Comparison of ENCODE assay signal across 8 cellular contexts in the genomic region with DNA sequence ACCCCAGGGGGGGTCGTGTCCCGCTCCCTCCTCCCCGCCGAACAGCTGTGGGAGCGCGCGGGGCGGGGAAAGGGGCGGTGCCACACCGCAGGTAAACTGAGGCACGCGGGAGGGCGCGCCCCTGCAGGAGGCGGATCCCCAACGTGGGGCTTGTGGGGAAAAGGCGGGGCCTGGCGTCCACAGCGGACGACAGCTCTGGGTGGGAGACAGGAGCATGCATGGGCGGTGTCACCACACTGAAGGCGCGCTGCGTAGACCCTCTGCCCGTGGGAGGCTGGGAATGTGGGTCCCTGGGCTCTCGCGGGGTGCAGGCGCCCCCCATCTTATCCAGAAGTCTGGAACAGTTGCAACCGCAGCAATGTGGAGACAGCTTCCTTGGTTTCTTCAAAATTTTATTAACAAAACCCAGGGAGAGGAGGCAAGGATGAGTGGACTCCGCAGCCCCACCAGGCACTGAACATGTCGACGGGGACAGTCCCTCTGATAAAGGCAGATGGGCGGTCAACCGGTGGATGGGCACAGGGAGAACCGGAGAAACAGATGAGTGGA.
DNase-seq lines count a peak whose midpoint lies in the region; ATAC-seq lines count a peak whose summit lies in the region.

No MANE protein-coding gene starts in this region.

- peak overlapping the region; percentile 99 for H3K4me3 ChIP-seq in iPS-18a (ENCODE audit: low read length)

- H3K27ac Mint-ChIP-seq in activated naive CD8-positive, alpha-beta T cell = peak overlapping the region; percentile 96
- peak overlapping the region; percentile 94 to 98 for H3K27ac Mint-ChIP-seq in stimulated activated naive CD8-positive, alpha-beta T cell treated with anti-CD3 and anti-CD28 coated beads, Interleukin-15, amount 100 ng/mL, for 72 hours

- ATAC-seq in HG02943 (IDR thresholded peaks at IDR 0.05; ENCODE audit: low read depth, unreplicated experiment) (peak; percentile 6), GM18498 (IDR thresholded peaks at IDR 0.05; ENCODE audit: unreplicated experiment) (no peak)
- no peak for ATAC-seq in stimulated activated naive CD8-positive, alpha-beta T cell treated with anti-CD3 and anti-CD28 coated beads, Interleukin-15, amount 100 ng/mL, for 72 hours

- DNase-seq in stimulated activated naive CD8-positive, alpha-beta T cell treated with anti-CD3 and anti-CD28 coated beads, Interleukin-15, amount 100 ng/mL, for 72 hours = no peak
- DNase-seq in GF-D8 (lab: John Stamatoyannopoulos, UW) (no peak), NCI-H2107 treated with DMSO at 0.1 percent for 48 hours (lab: John Stamatoyannopoulos, UW; ENCODE audit: unreplicated experiment) (no peak), posterior cingulate gyrus (no peak)

- H3K27ac ChIP-seq in iPS-18a (ENCODE audit: low read length) = no peak overlapping the region

- H3K4me1 Mint-ChIP-seq in activated naive CD8-positive, alpha-beta T cell (ENCODE audit: low read depth) = peaks cover 39% of the 10 kb centered on the region
- peaks cover 65% of the 10 kb centered on the region for H3K4me1 Mint-ChIP-seq in stimulated activated naive CD8-positive, alpha-beta T cell treated with anti-CD3 and anti-CD28 coated beads, Interleukin-15, amount 100 ng/mL, for 72 hours

- peaks cover 29% of the 10 kb centered on the region for H3K36me3 ChIP-seq in iPS-18a (ENCODE audit: control insufficient read depth, low read depth, low read length)

- H3K9me3 ChIP-seq in iPS-18a (ENCODE audit: control insufficient read depth, low read depth, low read length) = no peaks in the 10 kb centered on the region

- H3K4me3 Mint-ChIP-seq in activated naive CD8-positive, alpha-beta T cell = peak overlapping the region; percentile 98
- peak overlapping the region; percentile 94 to 99 for H3K4me3 Mint-ChIP-seq in stimulated activated naive CD8-positive, alpha-beta T cell treated with anti-CD3 and anti-CD28 coated beads, Interleukin-15, amount 100 ng/mL, for 72 hours

- H3K9me3 Mint-ChIP-seq in activated naive CD8-positive, alpha-beta T cell (ENCODE audit: low read depth) = no peaks in the 10 kb centered on the region
- H3K9me3 Mint-ChIP-seq in stimulated activated naive CD8-positive, alpha-beta T cell treated with anti-CD3 and anti-CD28 coated beads, Interleukin-15, amount 100 ng/mL, for 72 hours = no peaks in the 10 kb centered on the region

- no peaks in the 10 kb centered on the region for H3K27me3 Mint-ChIP-seq in activated naive CD8-positive, alpha-beta T cell
- no peaks in the 10 kb centered on the region for H3K27me3 Mint-ChIP-seq in stimulated activated naive CD8-positive, alpha-beta T cell treated with anti-CD3 and anti-CD28 coated beads, Interleukin-15, amount 100 ng/mL, for 72 hours

- peaks cover 4% of the 10 kb centered on the region for H3K4me1 ChIP-seq in iPS-18a (ENCODE audit: control insufficient read depth, low read depth, low read length)

- H3K36me3 Mint-ChIP-seq in activated naive CD8-positive, alpha-beta T cell = peaks cover 12% of the 10 kb centered on the region

- no peaks in the 10 kb centered on the region for H3K27me3 ChIP-seq in iPS-18a (ENCODE audit: control insufficient read depth, insufficient read depth, low read length)

- intact Hi-C loops in posterior cingulate gyrus (cut with DNase I) = loop anchor here (10.0 kb wide), 1 partner anchor 743 kb away; no protein-coding TSS in a partner anchor

- H3K9ac ChIP-seq in iPS-18a (ENCODE audit: low read length) = peak overlapping the region; percentile 85
